In the genomic region with DNA sequence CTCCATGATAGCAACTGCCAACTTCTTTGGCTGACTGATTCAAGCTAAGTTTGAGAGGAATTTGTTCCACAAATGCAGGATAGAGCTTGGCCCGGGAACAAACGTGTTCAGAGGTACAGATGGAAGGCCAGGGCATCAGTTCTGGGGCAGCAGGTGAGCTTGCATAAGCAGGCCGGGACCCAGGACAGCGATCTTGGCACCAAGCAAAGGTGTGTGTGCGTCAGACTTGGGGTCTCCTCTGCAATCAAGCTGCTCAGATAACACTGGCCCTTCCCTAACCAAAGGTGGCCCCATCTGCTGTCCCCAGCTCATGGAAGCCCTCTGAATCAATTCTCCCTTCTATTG, we compare ENCODE assay signal across 22 cellular contexts.
DNase-seq lines count a peak whose midpoint lies in the region; ATAC-seq and TF ChIP-seq lines count a peak whose summit lies in the region.
"Had no signal": no experiment of that assay in that cellular context is flagged by ENCODE, and none has a peak within 500 bp of the region (broad histone marks: within the 10 kb centered on the region; RNA-seq: fewer than 3 reads in every experiment).

No MANE protein-coding gene starts in this region.

- H3K4me3 Mint-ChIP-seq in chondrocyte (ENCODE audit: unreplicated experiment), result no peak overlapping the region
- H3K4me3 Mint-ChIP-seq: CD4-positive, alpha-beta T cell had no signal

- H3K27me3 ChIP-seq in Peyer's patch, result no peaks in the 10 kb centered on the region
- H3K27me3 ChIP-seq: BLaER1 had no signal

- H3K27me3 Mint-ChIP-seq in chondrocyte (ENCODE audit: low read depth), result peaks cover 66% of the 10 kb centered on the region

- H3K27ac Mint-ChIP-seq in chondrocyte (ENCODE audit: unreplicated experiment), result no peak overlapping the region
- H3K27ac Mint-ChIP-seq: CD4-positive, alpha-beta T cell had no signal

- H3K4me3 ChIP-seq in Peyer's patch, result no peak overlapping the region
- H3K4me3 ChIP-seq: BLaER1, K562 had no signal

- no peak for TF ChIP-seq POLR2A in Peyer's patch (IDR thresholded peaks at IDR 0.05)

- no peaks in the 10 kb centered on the region for H3K36me3 Mint-ChIP-seq in chondrocyte (ENCODE audit: low read depth)

- no peaks in the 10 kb centered on the region for H3K9me3 Mint-ChIP-seq in chondrocyte (ENCODE audit: low read depth)
- H3K9me3 Mint-ChIP-seq: CD4-positive, alpha-beta T cell had no signal

- TF ChIP-seq EP300 in Ishikawa (IDR thresholded peaks at IDR 0.05; ENCODE audit: borderline replicate concordance), result no peak

- no peak for TF ChIP-seq RAD21 in Ishikawa (IDR thresholded peaks at IDR 0.05; ENCODE audit: low read depth)

- ATAC-seq in sciatic nerve, result no peak
- no peak for ATAC-seq in HG02840 (IDR thresholded peaks at IDR 0.05; ENCODE audit: low FRiP score, unreplicated experiment)
- ATAC-seq: K562, Panc1 had no signal

- no peaks in the 10 kb centered on the region for H3K36me3 ChIP-seq in Peyer's patch
- H3K36me3 ChIP-seq: BLaER1 had no signal

- H3K4me1 Mint-ChIP-seq in chondrocyte (ENCODE audit: low read depth), result no peaks in the 10 kb centered on the region

- no peak for TF ChIP-seq CTCF in chondrocyte (IDR thresholded peaks at IDR 0.05)
- no peak for TF ChIP-seq CTCF in Peyer's patch (IDR thresholded peaks at IDR 0.05)

- no peaks in the 10 kb centered on the region for H3K9me3 ChIP-seq in Peyer's patch
- H3K9me3 ChIP-seq: BLaER1, Caco-2 had no signal

- intact Hi-C loops in sciatic nerve (cut with DNase I), result no loop called here

- H3K27ac ChIP-seq in Peyer's patch, result no peak overlapping the region
- H3K27ac ChIP-seq: 22Rv1, BLaER1 had no signal

- DNase-seq in NCI-H1694 (lab: John Stamatoyannopoulos, UW), result peak; percentile 45
- no peak for DNase-seq in NCI-H1694 treated with DMSO at 0.1 percent for 48 hours (lab: John Stamatoyannopoulos, UW)
- peak; percentile 41 for DNase-seq in chondrocyte (ENCODE audit: low spot score)
- DNase-seq in sciatic nerve (ENCODE audit: low spot score), result peak; percentile 18
- DNase-seq in activated naive CD4-positive, alpha-beta T cell treated with anti-CD3 and anti-CD28 coated beads, Interleukin-2, amount 50 U/mL, for 16 hours, result no peak
- no peak for DNase-seq in Peyer's patch
- DNase-seq: ACHN; Caco-2; CD4-positive, alpha-beta T cell; DND-41; NCI-H1092 treated with DMSO at 0.1 percent for 48 hours; NCI-H146; NCI-H2081; NCI-H345; NCI-H774; NK-92 treated with Interleukin-12 subunit alpha and Interleukin-12 subunit beta, amount 100 ng/mL, for 24 hours had no signal

- no peaks in the 10 kb centered on the region for H3K4me1 ChIP-seq in Peyer's patch
- H3K4me1 ChIP-seq: Caco-2 had no signal

TF ChIP-seq in Ishikawa, 13 proteins besides CTCF, POLR2A, EP300 and RAD21:
- TF ChIP-seq, protein P1, sequence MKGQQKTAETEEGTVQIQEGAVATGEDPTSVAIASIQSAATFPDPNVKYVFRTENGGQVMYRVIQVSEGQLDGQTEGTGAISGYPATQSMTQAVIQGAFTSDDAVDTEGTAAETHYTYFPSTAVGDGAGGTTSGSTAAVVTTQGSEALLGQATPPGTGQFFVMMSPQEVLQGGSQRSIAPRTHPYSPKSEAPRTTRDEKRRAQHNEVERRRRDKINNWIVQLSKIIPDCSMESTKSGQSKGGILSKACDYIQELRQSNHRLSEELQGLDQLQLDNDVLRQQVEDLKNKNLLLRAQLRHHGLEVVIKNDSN (IDR thresholded peaks at IDR 0.05), result no peak
- TF ChIP-seq, protein P2, sequence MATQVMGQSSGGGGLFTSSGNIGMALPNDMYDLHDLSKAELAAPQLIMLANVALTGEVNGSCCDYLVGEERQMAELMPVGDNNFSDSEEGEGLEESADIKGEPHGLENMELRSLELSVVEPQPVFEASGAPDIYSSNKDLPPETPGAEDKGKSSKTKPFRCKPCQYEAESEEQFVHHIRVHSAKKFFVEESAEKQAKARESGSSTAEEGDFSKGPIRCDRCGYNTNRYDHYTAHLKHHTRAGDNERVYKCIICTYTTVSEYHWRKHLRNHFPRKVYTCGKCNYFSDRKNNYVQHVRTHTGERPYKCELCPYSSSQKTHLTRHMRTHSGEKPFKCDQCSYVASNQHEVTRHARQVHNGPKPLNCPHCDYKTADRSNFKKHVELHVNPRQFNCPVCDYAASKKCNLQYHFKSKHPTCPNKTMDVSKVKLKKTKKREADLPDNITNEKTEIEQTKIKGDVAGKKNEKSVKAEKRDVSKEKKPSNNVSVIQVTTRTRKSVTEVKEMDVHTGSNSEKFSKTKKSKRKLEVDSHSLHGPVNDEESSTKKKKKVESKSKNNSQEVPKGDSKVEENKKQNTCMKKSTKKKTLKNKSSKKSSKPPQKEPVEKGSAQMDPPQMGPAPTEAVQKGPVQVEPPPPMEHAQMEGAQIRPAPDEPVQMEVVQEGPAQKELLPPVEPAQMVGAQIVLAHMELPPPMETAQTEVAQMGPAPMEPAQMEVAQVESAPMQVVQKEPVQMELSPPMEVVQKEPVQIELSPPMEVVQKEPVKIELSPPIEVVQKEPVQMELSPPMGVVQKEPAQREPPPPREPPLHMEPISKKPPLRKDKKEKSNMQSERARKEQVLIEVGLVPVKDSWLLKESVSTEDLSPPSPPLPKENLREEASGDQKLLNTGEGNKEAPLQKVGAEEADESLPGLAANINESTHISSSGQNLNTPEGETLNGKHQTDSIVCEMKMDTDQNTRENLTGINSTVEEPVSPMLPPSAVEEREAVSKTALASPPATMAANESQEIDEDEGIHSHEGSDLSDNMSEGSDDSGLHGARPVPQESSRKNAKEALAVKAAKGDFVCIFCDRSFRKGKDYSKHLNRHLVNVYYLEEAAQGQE (IDR thresholded peaks at IDR 0.05; ENCODE audit: low read depth), result peak; percentile 31; the same call in 1 of the 2 replicates

Comparison
In these comparisons a context has a peak if more than half of its experiments do, and no peak if none do; other contexts are left out.
1. DNase-seq: peak in NCI-H1694 (single experiment), chondrocyte (single experiment) and sciatic nerve (single experiment); none in NCI-H1694 treated with DMSO at 0.1 percent for 48 hours (single experiment), activated naive CD4-positive, alpha-beta T cell treated with anti-CD3 and anti-CD28 coated beads, Interleukin-2, amount 50 U/mL, for 16 hours (single experiment) and Peyer's patch (0 of 3).